In genomic region chr18:55422456-55423185, GRCh38 we compare ENCODE assay signal across 9 cellular contexts.
DNase-seq lines count a peak whose midpoint lies in the region; ATAC-seq and TF ChIP-seq lines count a peak whose summit lies in the region.
"Had no signal": no experiment of that assay in that cellular context is flagged by ENCODE, and none has a peak within 500 bp of the region (broad histone marks: within the 10 kb centered on the region; RNA-seq: fewer than 3 reads in every experiment).

No MANE protein-coding gene starts in this region.

- no peaks in the 10 kb centered on the region for H3K36me3 ChIP-seq in WERI-Rb-1

- peaks cover 2% of the 10 kb centered on the region for H3K4me1 ChIP-seq in foreskin keratinocyte

- ATAC-seq in foreskin keratinocyte (peak; percentile 58), sciatic nerve (peak; percentile 85), GM21576 (IDR thresholded peaks at IDR 0.05; ENCODE audit: unreplicated experiment) (no peak), GM18870 (IDR thresholded peaks at IDR 0.05; ENCODE audit: unreplicated experiment) (no peak)
- ATAC-seq: natural killer cell treated with Interleukin-12 subunit alpha and Interleukin-12 subunit beta and Interleukin-15 and Interleukin-18, amount 100 ng/mL, for 72 hours had no signal

- no peak overlapping the region for H3K4me3 ChIP-seq in WERI-Rb-1 (ENCODE audit: low read depth, low read length)

- no peaks in the 10 kb centered on the region for H3K9me3 ChIP-seq in WERI-Rb-1 (ENCODE audit: severe bottlenecking)

- intact Hi-C loops in sciatic nerve (cut with DNase I), result no loop called here

- peak overlapping the region; percentile 0 for H3K27ac ChIP-seq in foreskin keratinocyte
- no peak overlapping the region for H3K27ac ChIP-seq in WERI-Rb-1

- TF ChIP-seq CTCF in foreskin keratinocyte (conservative IDR thresholded peaks at IDR 0.05) (no peak), WERI-Rb-1 (IDR thresholded peaks at IDR 0.05; ENCODE audit: low read depth, low read length) (no peak)

- DNase-seq in EH (ENCODE audit: low read depth), result peak; percentile 58
- peak; percentile 54 for DNase-seq in RPMI7951 (ENCODE audit: low read depth)
- DNase-seq in foreskin keratinocyte, result no peak
- DNase-seq in sciatic nerve (ENCODE audit: low spot score), result peak; percentile 78
- no peak for DNase-seq in WERI-Rb-1
- DNase-seq in NCI-H187 (lab: John Stamatoyannopoulos, UW), result no peak

- no peaks in the 10 kb centered on the region for H3K27me3 ChIP-seq in foreskin keratinocyte
- H3K27me3 ChIP-seq in WERI-Rb-1 (ENCODE audit: insufficient read depth, low read depth, severe bottlenecking), result no peaks in the 10 kb centered on the region

Comparison
In these comparisons a context has a peak if more than half of its experiments do, and no peak if none do; other contexts are left out.
1. DNase-seq: peak in EH (single experiment), RPMI7951 (single experiment) and sciatic nerve (single experiment); none in foreskin keratinocyte (0 of 2), WERI-Rb-1 (single experiment) and NCI-H187 (0 of 2).
2. ATAC-seq: peak in foreskin keratinocyte (single experiment) and sciatic nerve (single experiment); none in GM21576 (single experiment) and GM18870 (single experiment).